Comparison of ENCODE assay signal across 9 cellular contexts in genomic region chr11:60840711-60841430, GRCh38. TPM values are rescaled to one million over a fixed set of nuclear protein-coding genes. Genes with fewer than 3 reads are reported as not detected.
DNase-seq lines count a peak whose midpoint lies in the region; TF ChIP-seq lines count a peak whose summit lies in the region.
"Had no signal": no experiment of that assay in that cellular context is flagged by ENCODE, and none has a peak within 500 bp of the region (broad histone marks: within the 10 kb centered on the region; RNA-seq: fewer than 3 reads in every experiment).

No MANE protein-coding gene starts in this region.

- H3K27ac ChIP-seq in dorsolateral prefrontal cortex = peak overlapping the region in 54 of 59 donors; percentile 36 to 93 (median 86)

- H3K9me3 Mint-ChIP-seq in nephron = no peaks in the 10 kb centered on the region

- H3K4me3 ChIP-seq in dorsolateral prefrontal cortex = peak overlapping the region in 40 of 59 donors; percentile 71 to 99 (median 94)

- H3K4me3 Mint-ChIP-seq in nephron = peak overlapping the region; percentile 84 to 92 (median 86)

- peak overlapping the region; percentile 94 to 99 (median 96) for H3K27ac Mint-ChIP-seq in nephron

- no peaks in the 10 kb centered on the region for H3K27me3 Mint-ChIP-seq in nephron (ENCODE audit: low read depth)

- intact Hi-C loops in dorsolateral prefrontal cortex (cut with DNase I) = loop anchor here in 1 of 2 donors (5.0 kb wide), 1 partner anchor 61 kb away; no protein-coding TSS in a partner anchor

- H3K4me1 Mint-ChIP-seq in nephron = peaks cover 54% of the 10 kb centered on the region

- DNase-seq in AG09319 (ENCODE audit: extremely low read depth, low read depth) (peak; percentile 67), LHCN-M2 (ENCODE audit: low read depth) (peak; percentile 97), dorsolateral prefrontal cortex (no peak), SHP77 (lab: John Stamatoyannopoulos, UW) (no peak), mesenteric fat pad (ENCODE audit: low spot score) (no peak), OCI-M1 (lab: John Stamatoyannopoulos, UW) (no peak), Kasumi-1 (lab: John Stamatoyannopoulos, UW) (no peak)

- H3K27me3 ChIP-seq in dorsolateral prefrontal cortex = no peaks in the 10 kb centered on the region

- no peak for TF ChIP-seq CTCF in AG09319 (IDR thresholded peaks at IDR 0.05; ENCODE audit: low read depth, low read length)
- no peak for TF ChIP-seq CTCF in dorsolateral prefrontal cortex (IDR thresholded peaks at IDR 0.05 in 54 of 56, conservative IDR thresholded peaks at IDR 0.05 in 2 of 56; ENCODE audit: low read depth in 1 of 56, partially characterized antibody in 56 of 56)
- TF ChIP-seq CTCF in nephron (IDR thresholded peaks at IDR 0.05; ENCODE audit: unreplicated experiment in 3 of 3) = no peak

- no peaks in the 10 kb centered on the region for H3K36me3 Mint-ChIP-seq in nephron (ENCODE audit: low read depth)

RNA-seq across cellular contexts. Expression of gene CCDC86, which starts 1.0 kb away (rescaled TPM):
- total RNA-seq in LHCN-M2 (2014; rRNA removed) (33.1 and 34.5 TPM in 2 replicates), dorsolateral prefrontal cortex (10 to 100 TPM; 10.3 to 21.3 (median 15.6) TPM), mesenteric fat pad (40.4 TPM)
- polyA plus RNA-seq in LHCN-M2 (2012) = 38.2 TPM

RNA-seq across cellular contexts. Expression of gene PTGDR2, which starts 14.9 kb away (rescaled TPM):
- total RNA-seq in LHCN-M2 (2014; rRNA removed) (0.06 TPM in 1 of 2 replicates, not detected in the other), dorsolateral prefrontal cortex (1 to 10 TPM in 104 of 120 experiments, under 1 TPM in 16; 0.21 to 8.0 (median 2.2) TPM), mesenteric fat pad (0.19 TPM)
- 0.02 TPM for polyA plus RNA-seq in LHCN-M2 (2012)
- total RNA-seq: bronchial epithelial cell had no signal

RNA-seq across cellular contexts. Expression of gene ZP1, which starts 26.5 kb away (rescaled TPM):
- total RNA-seq in LHCN-M2 (2014; rRNA removed) = 0.57 TPM in 1 of 2 replicates, not detected in the other
- 0.18 TPM for polyA plus RNA-seq in LHCN-M2 (2012)
- total RNA-seq in dorsolateral prefrontal cortex = 1 to 10 TPM in 5 of 120 experiments, under 1 TPM in 27, not detected in 88; 0.26 to 1.4 (median 0.52) TPM
- total RNA-seq in mesenteric fat pad = 1.4 TPM
- total RNA-seq: bronchial epithelial cell had no signal

RNA-seq across cellular contexts. Expression of gene MS4A10, which starts 55.7 kb away (rescaled TPM):
- total RNA-seq in LHCN-M2 (2014; rRNA removed) (not detected in 2 replicates), dorsolateral prefrontal cortex (under 1 TPM in 1 of 120 experiments, not detected in 119; 0.19 TPM), mesenteric fat pad (not detected)
- not detected for polyA plus RNA-seq in LHCN-M2 (2012)
- total RNA-seq: bronchial epithelial cell had no signal

Comparison
In these comparisons a context has a peak if more than half of its experiments do, and no peak if none do; other contexts are left out.
1. DNase-seq: peak in AG09319 (single experiment) and LHCN-M2 (single experiment); none in dorsolateral prefrontal cortex (0 of 10), SHP77 (0 of 2), mesenteric fat pad (single experiment), OCI-M1 (single experiment) and Kasumi-1 (0 of 2).